9 cellular contexts compared by ENCODE assay signal in the genomic region with DNA sequence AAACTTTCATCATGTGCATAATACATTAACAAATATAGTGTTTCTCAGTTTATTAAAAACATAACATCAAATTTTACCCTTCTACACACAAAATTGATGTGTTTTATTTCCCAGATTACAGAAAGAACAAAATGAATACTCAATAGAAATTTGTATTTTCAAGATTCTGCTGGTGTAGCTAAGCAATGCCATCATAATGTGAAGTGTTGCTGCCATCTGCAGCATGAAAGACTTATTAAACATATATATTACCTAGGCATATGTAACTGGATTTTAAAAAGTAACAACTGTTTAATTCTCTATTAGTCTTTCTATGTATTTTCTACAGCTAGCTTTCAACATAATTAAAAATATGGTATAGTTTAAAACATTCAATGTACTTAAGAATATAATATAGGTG. TPM values are rescaled to one million over a fixed set of nuclear protein-coding genes. Genes with fewer than 3 reads are reported as not detected.
DNase-seq lines count a peak whose midpoint lies in the region; ATAC-seq, FAIRE-seq and TF ChIP-seq lines count a peak whose summit lies in the region.
"Had no signal": no experiment of that assay in that cellular context is flagged by ENCODE, and none has a peak within 500 bp of the region (broad histone marks: within the 10 kb centered on the region; RNA-seq: fewer than 3 reads in every experiment).

No MANE protein-coding gene starts in this region.

- TF ChIP-seq RAD21 in GM12878 (IDR thresholded peaks at IDR 0.05; ENCODE audit: insufficient read depth, low read depth, low read length) (peak; percentile 78), HepG2 (CRISPR knock-in tag; IDR thresholded peaks at IDR 0.05) (no peak)

- no peak overlapping the region for H3K9ac ChIP-seq in GM12878 (ENCODE audit: control insufficient read depth, insufficient read depth, low read length)
- no peak overlapping the region for H3K9ac ChIP-seq in HepG2 (ENCODE audit: insufficient read depth, low read depth, low read length)

- H3K36me3 ChIP-seq in GM12878 (ENCODE audit: control insufficient read depth in 2 of 2, insufficient read depth in 2 of 2, low read length in 1 of 2) (no peaks in the 10 kb centered on the region), HepG2 (replicated peaks in 1 of 2; ENCODE audit: control insufficient read depth in 1 of 2, insufficient read depth in 2 of 2, low read length in 2 of 2) (no peaks in the 10 kb centered on the region), vagina (no peaks in the 10 kb centered on the region)

- no peaks in the 10 kb centered on the region for H3K27me3 ChIP-seq in GM12878 (replicated peaks in 1 of 2; ENCODE audit: control insufficient read depth in 2 of 2, insufficient read depth in 2 of 2, low read length in 1 of 2)
- no peaks in the 10 kb centered on the region for H3K27me3 ChIP-seq in HepG2 (ENCODE audit: control insufficient read depth in 1 of 2, insufficient read depth in 2 of 2, low read length in 2 of 2)
- no peaks in the 10 kb centered on the region for H3K27me3 ChIP-seq in vagina

- H3K4me1 ChIP-seq in GM12878 (ENCODE audit: control insufficient read depth, insufficient read depth, low read length) (no peaks in the 10 kb centered on the region), HepG2 (ENCODE audit: insufficient read depth, low read length) (peaks cover 31% of the 10 kb centered on the region), vagina (no peaks in the 10 kb centered on the region)

- intact Hi-C loops in GM12878 (cut with micrococcal nuclease; ENCODE audit: unreplicated experiment) (loop anchor here (1.0 to 5.0 kb wide), 2 partner anchors 358 to 515 kb away; no protein-coding TSS in a partner anchor), HepG2 (cut with micrococcal nuclease; ENCODE audit: unreplicated experiment) (loop anchor here (1.0 to 5.0 kb wide), 5 partner anchors 75 to 510 kb away; no protein-coding TSS in a partner anchor), vagina (cut with DNase I) (no loop called here)

- in situ Hi-C loops in GM12878 (cut with MboI), result loop anchor here (5.0 to 25.0 kb wide), 2 partner anchors 360 to 515 kb away; no protein-coding TSS in a partner anchor
- in situ Hi-C loops in HepG2 (cut with HindIII; ENCODE audit: extremely low pct_ligation_motif_present, low pct_unique_long_range_greater_than_20kb), result loop anchor here (5.0 to 10.0 kb wide), 3 partner anchors 243 to 513 kb away; no protein-coding TSS in a partner anchor

- CTCF ChIA-PET in GM12878 (lab: Yijun Ruan, JAX), result interaction anchor here (0.6 to 2.5 kb wide), 18 partner anchors 9 to 801 kb away, joined by 3 to 57 read pairs (median 4); partner anchors contain the start of gene PLSCR1
- CTCF ChIA-PET in HepG2 (lab: Yijun Ruan, JAX; ENCODE audit: low intra/inter-chr PET ratio, low total read pairs), result interaction anchor here (0.7 to 1.9 kb wide), 4 partner anchors 251 to 512 kb away, joined by 3 to 8 read pairs (median 6); no protein-coding TSS in a partner anchor

- no peak overlapping the region for H3K27ac ChIP-seq in GM12878 (ENCODE audit: control insufficient read depth, insufficient read depth)
- no peak overlapping the region for H3K27ac ChIP-seq in HepG2 (ENCODE audit: extremely low read length, insufficient read depth, low read length)
- no peak overlapping the region for H3K27ac ChIP-seq in vagina
- H3K27ac ChIP-seq: HL-60 had no signal

- DNase-seq in stimulated activated naive CD4-positive, alpha-beta T cell (lab: John Stamatoyannopoulos, UW), result peak in 4 of 6 experiments; percentile 2 to 32 (median 22)
- no peak for DNase-seq in stimulated activated naive CD4-positive, alpha-beta T cell treated with Interleukin-2 at 50 U/mL for 16 hours (lab: John Stamatoyannopoulos, UW)
- DNase-seq in NCI-H460 (ENCODE audit: extremely low read depth, low read depth), result peak; percentile 39
- no peak for DNase-seq in GM12878 (ENCODE audit: low read depth, low spot score)
- DNase-seq in HepG2 (ENCODE audit: low spot score), result peak; percentile 39
- no peak for DNase-seq in vagina (ENCODE audit: extremely low spot score in 2 of 2)
- DNase-seq in urothelium cell line (ENCODE audit: low spot score), result no peak

- H3K79me2 ChIP-seq in GM12878 (ENCODE audit: control insufficient read depth, insufficient read depth, low read length) (no peaks in the 10 kb centered on the region), HepG2 (ENCODE audit: insufficient read depth, low read length) (no peaks in the 10 kb centered on the region)

- TF ChIP-seq POLR2A in GM12878 (IDR thresholded peaks at IDR 0.05; ENCODE audit: low read depth, low read length) (no peak), HepG2 (IDR thresholded peaks at IDR 0.05; ENCODE audit: insufficient read depth in 1 of 2, low read depth in 2 of 2, low read length in 2 of 2) (no peak), vagina (IDR thresholded peaks at IDR 0.05) (no peak)

- H2AFZ ChIP-seq in GM12878 (ENCODE audit: control insufficient read depth, low read depth, low read length), result no peak overlapping the region
- H2AFZ ChIP-seq in HepG2 (ENCODE audit: low read length), result no peak overlapping the region

- TF ChIP-seq CTCF in GM12878 (IDR thresholded peaks at IDR 0.05 in 2 of 3, conservative IDR thresholded peaks at IDR 0.05 in 1 of 3; ENCODE audit: control insufficient read depth in 2 of 3, extremely low read depth in 1 of 3, insufficient read depth in 1 of 3, low read depth in 3 of 3, low read length in 3 of 3) (peak; percentile 9 to 59 (median 19); a peak in 3 of 6 replicates), HepG2 (CRISPR knock-in tag; IDR thresholded peaks at IDR 0.05) (peak; percentile 59), vagina (IDR thresholded peaks at IDR 0.05) (peak in 2 of 3 experiments; percentile 41 to 43)

- no peaks in the 10 kb centered on the region; the same call in 2 of the 3 replicates for H3K9me3 ChIP-seq in GM12878 (replicated peaks; ENCODE audit: control insufficient read depth, insufficient read depth, low read length)
- peaks cover 9% of the 10 kb centered on the region for H3K9me3 ChIP-seq in HepG2 (ENCODE audit: low read length)
- no peaks in the 10 kb centered on the region for H3K9me3 ChIP-seq in vagina

- SMC1A ChIA-PET in GM12878 (lab: Charles Lee; ENCODE audit: uncharacterized antibody, unreplicated experiment), result interaction anchor here (0.8 to 2.1 kb wide), 11 partner anchors 21 to 513 kb away, joined by 3 to 14 read pairs (median 6); no protein-coding TSS in a partner anchor

- no peak overlapping the region for H3K4me2 ChIP-seq in GM12878 (ENCODE audit: control insufficient read depth, insufficient read depth)
- H3K4me2 ChIP-seq in HepG2 (ENCODE audit: low read depth, low read length), result no peak overlapping the region

- RAD21 ChIA-PET in GM12878 (lab: Charles Lee; ENCODE audit: unreplicated experiment), result interaction anchor here (0.6 to 2.0 kb wide), 9 partner anchors 43 to 802 kb away, joined by 3 to 26 read pairs (median 3); no protein-coding TSS in a partner anchor

- no peak for TF ChIP-seq EP300 in GM12878 (IDR thresholded peaks at IDR 0.05; ENCODE audit: borderline replicate concordance in 1 of 2, control insufficient read depth in 1 of 2, low read depth in 2 of 2, low read length in 2 of 2)
- TF ChIP-seq EP300 in HepG2 (IDR thresholded peaks at IDR 0.05; ENCODE audit: low read depth in 2 of 2, low read length in 2 of 2), result no peak
- no peak for TF ChIP-seq EP300 in HepG2 (CRISPR knock-in tag; IDR thresholded peaks at IDR 0.05; ENCODE audit: borderline replicate concordance)

- FAIRE-seq in GM12878 (lab: Jason Lieb, UNC) (peak; percentile 52), HepG2 (lab: Jason Lieb, UNC) (no peak), urothelium cell line (lab: Jason Lieb, UNC) (no peak)

- no TSS peak for BruUV-seq in GM12878 (replicated peaks; lab: Mats Ljungman, UMichigan)
- BruUV-seq in HepG2 (replicated peaks; lab: Mats Ljungman, UMichigan), result no TSS peak

- H3K4me3 ChIP-seq in GM12878 (no peak overlapping the region), HepG2 (replicated peaks in 1 of 3; ENCODE audit: insufficient read depth in 1 of 3, low read depth in 2 of 3, low read length in 3 of 3) (no peak overlapping the region), vagina (no peak overlapping the region)

- H4K20me1 ChIP-seq in GM12878 (ENCODE audit: control insufficient read depth, insufficient read depth), result no peaks in the 10 kb centered on the region
- H4K20me1 ChIP-seq in HepG2 (ENCODE audit: insufficient read depth, low read length), result no peaks in the 10 kb centered on the region

- ATAC-seq in HG02571 (IDR thresholded peaks at IDR 0.05; ENCODE audit: unreplicated experiment) (peak; percentile 55), GM12878 (peak; percentile 70), HepG2 (no peak)

- POLR2A ChIA-PET in GM12878 (lab: Charles Lee), result no interaction called here
- POLR2A ChIA-PET in HepG2 (lab: Yijun Ruan, JAX), result interaction anchor here (0.7 kb wide), 1 partner anchor 251 kb away, joined by 4 read pairs; no protein-coding TSS in a partner anchor

RNA-seq across cellular contexts. Expression of gene PLSCR5, which starts 27.5 kb away (rescaled TPM):
- total RNA-seq in NCI-H460 (2014; rRNA removed; shearing (Covaris generic)), result not detected in 2 replicates
- polyA plus RNA-seq in NCI-H460 (2014; cell fraction: nucleus; rRNA removed), result not detected in 2 replicates
- total RNA-seq in GM12878 (2013; cell fraction: nucleolus; rRNA removed), result not detected in 2 replicates
- total RNA-seq in GM12878 (2014; rRNA removed), result not detected in 2 replicates
- not detected in 2 replicates for total RNA-seq in GM12878 (2014; rRNA removed; fragmentation: Illumina TruSeq; extraction: Trizol)
- not detected in 2 replicates for total RNA-seq in GM12878 (2021)
- polyA plus RNA-seq in GM12878 (2011; ENCODE audit: low read depth), result not detected
- polyA plus RNA-seq in GM12878 (2011; rRNA removed), result not detected in 2 replicates
- not detected in 2 replicates for polyA plus RNA-seq in GM12878 (2011; cell fraction: cytosol; rRNA removed)
- polyA plus RNA-seq in GM12878 (2011; cell fraction: nucleus; rRNA removed), result not detected in 2 replicates
- not detected in 2 replicates for polyA plus RNA-seq in GM12878 (2012)
- not detected in 2 replicates for polyA plus RNA-seq in GM12878 (2014; fragmentation: Illumina TruSeq; extraction: Trizol)
- polyA plus RNA-seq in GM12878 (2014; fragmentation: Nextera tagmentation; extraction: Ambion mirVana), result not detected
- 0.06 TPM in 1 of 2 replicates, not detected in the other for polyA plus RNA-seq in GM12878 (2014; rRNA removed)
- not detected for polyA plus RNA-seq in GM12878 (2016; fragmentation: Nextera tagmentation; extraction: Ambion mirVana)
- polyA minus RNA-seq in GM12878 (2011; rRNA and poly(A)+ RNA removed), result not detected in 2 replicates
- not detected in 2 replicates for polyA minus RNA-seq in GM12878 (2011; cell fraction: cytosol; rRNA and poly(A)+ RNA removed)
- not detected in 2 replicates for polyA minus RNA-seq in GM12878 (2011; cell fraction: nucleus; rRNA and poly(A)+ RNA removed)
- not detected in 2 replicates for total RNA-seq in HepG2 (2016; rRNA removed; fragmentation: Illumina TruSeq; extraction: Trizol)
- total RNA-seq in HepG2 (2016; cell fraction: cytosol; rRNA removed; fragmentation: Illumina TruSeq; extraction: Trizol; ENCODE audit: low read depth), result not detected in 2 replicates
- not detected in 2 replicates for total RNA-seq in HepG2 (2016; cell fraction: insoluble cytoplasmic fraction; rRNA removed; fragmentation: Illumina TruSeq; extraction: Trizol)
- total RNA-seq in HepG2 (2016; cell fraction: membrane; rRNA removed; fragmentation: Illumina TruSeq; extraction: Trizol), result not detected in 2 replicates
- total RNA-seq in HepG2 (2016; cell fraction: nucleus; rRNA removed; fragmentation: Illumina TruSeq; extraction: Trizol), result not detected in 2 replicates
- 0.22 and 0.50 TPM in 2 replicates for polyA plus RNA-seq in HepG2 (2011; rRNA removed)
- polyA plus RNA-seq in HepG2 (2011; cell fraction: cytosol; rRNA removed), result 0.23 and 0.28 TPM in 2 replicates
- polyA plus RNA-seq in HepG2 (2011; cell fraction: nucleus; rRNA removed), result 0.08 and 0.14 TPM in 2 replicates
- polyA plus RNA-seq in HepG2 (2012), result 0.51 and 1.9 TPM in 2 replicates
- not detected in 2 replicates for polyA plus RNA-seq in HepG2 (2016; cell fraction: cytosol; fragmentation: Illumina TruSeq; extraction: Trizol; ENCODE audit: low read depth)
- not detected in 2 replicates for polyA plus RNA-seq in HepG2 (2016; cell fraction: insoluble cytoplasmic fraction; fragmentation: Illumina TruSeq; extraction: Trizol; ENCODE audit: low read depth)
- polyA plus RNA-seq in HepG2 (2016; cell fraction: membrane; fragmentation: Illumina TruSeq; extraction: Trizol; ENCODE audit: low read depth), result not detected in 2 replicates
- not detected in 2 replicates for polyA plus RNA-seq in HepG2 (2016; cell fraction: nucleus; fragmentation: Illumina TruSeq; extraction: Trizol; ENCODE audit: insufficient read depth, low read depth)
- polyA minus RNA-seq in HepG2 (2011; rRNA and poly(A)+ RNA removed; ENCODE audit: low replicate concordance), result 0.52 TPM in 1 of 2 replicates, not detected in the other
- polyA minus RNA-seq in HepG2 (2011; cell fraction: cytosol; rRNA and poly(A)+ RNA removed), result not detected in 2 replicates
- 0.39 and 0.62 TPM in 2 replicates for polyA minus RNA-seq in HepG2 (2011; cell fraction: nucleus; rRNA and poly(A)+ RNA removed)
- total RNA-seq in vagina, result not detected

RNA-seq across cellular contexts. Expression of gene PLSCR1, which starts 33.3 kb away (rescaled TPM):
- total RNA-seq in NCI-H460 (2014; rRNA removed; shearing (Covaris generic)), result 21.1 and 25.0 TPM in 2 replicates
- polyA plus RNA-seq in NCI-H460 (2014; cell fraction: nucleus; rRNA removed), result 30.4 and 57.3 TPM in 2 replicates
- 33.5 and 46.4 TPM in 2 replicates for total RNA-seq in GM12878 (2013; cell fraction: nucleolus; rRNA removed)
- total RNA-seq in GM12878 (2014; rRNA removed), result 37.6 and 46.2 TPM in 2 replicates
- 45.2 and 50.6 TPM in 2 replicates for total RNA-seq in GM12878 (2014; rRNA removed; fragmentation: Illumina TruSeq; extraction: Trizol)
- total RNA-seq in GM12878 (2021), result 40.5 and 42.1 TPM in 2 replicates
- polyA plus RNA-seq in GM12878 (2011; ENCODE audit: low read depth), result 16.3 TPM
- 77.8 and 89.8 TPM in 2 replicates for polyA plus RNA-seq in GM12878 (2011; rRNA removed)
- polyA plus RNA-seq in GM12878 (2011; cell fraction: cytosol; rRNA removed), result 66.3 and 88.2 TPM in 2 replicates
- polyA plus RNA-seq in GM12878 (2011; cell fraction: nucleus; rRNA removed), result 85.8 and 90.9 TPM in 2 replicates
- 23.7 and 29.2 TPM in 2 replicates for polyA plus RNA-seq in GM12878 (2012)
- 40.4 and 42.7 TPM in 2 replicates for polyA plus RNA-seq in GM12878 (2014; fragmentation: Illumina TruSeq; extraction: Trizol)
- 10 to 100 TPM; 40.2 to 60.3 TPM for polyA plus RNA-seq in GM12878 (2014; fragmentation: Nextera tagmentation; extraction: Ambion mirVana)
- 39.2 and 41.4 TPM in 2 replicates for polyA plus RNA-seq in GM12878 (2014; rRNA removed)
- 10 to 100 TPM; 35.4 to 36.8 TPM for polyA plus RNA-seq in GM12878 (2016; fragmentation: Nextera tagmentation; extraction: Ambion mirVana)
- 50.3 and 61.4 TPM in 2 replicates for polyA minus RNA-seq in GM12878 (2011; rRNA and poly(A)+ RNA removed)
- polyA minus RNA-seq in GM12878 (2011; cell fraction: cytosol; rRNA and poly(A)+ RNA removed), result 32.2 and 39.0 TPM in 2 replicates
- polyA minus RNA-seq in GM12878 (2011; cell fraction: nucleus; rRNA and poly(A)+ RNA removed), result 101 and 127 TPM in 2 replicates
- total RNA-seq in HepG2 (2016; rRNA removed; fragmentation: Illumina TruSeq; extraction: Trizol), result 34.1 and 44.3 TPM in 2 replicates
- 8.3 and 8.7 TPM in 2 replicates for total RNA-seq in HepG2 (2016; cell fraction: cytosol; rRNA removed; fragmentation: Illumina TruSeq; extraction: Trizol; ENCODE audit: low read depth)
- total RNA-seq in HepG2 (2016; cell fraction: insoluble cytoplasmic fraction; rRNA removed; fragmentation: Illumina TruSeq; extraction: Trizol), result 31.6 and 41.7 TPM in 2 replicates
- total RNA-seq in HepG2 (2016; cell fraction: membrane; rRNA removed; fragmentation: Illumina TruSeq; extraction: Trizol), result 13.6 and 15.2 TPM in 2 replicates
- total RNA-seq in HepG2 (2016; cell fraction: nucleus; rRNA removed; fragmentation: Illumina TruSeq; extraction: Trizol), result 28.8 and 32.0 TPM in 2 replicates
- polyA plus RNA-seq in HepG2 (2011; rRNA removed), result 25.0 and 33.8 TPM in 2 replicates
- polyA plus RNA-seq in HepG2 (2011; cell fraction: cytosol; rRNA removed), result 27.9 and 28.3 TPM in 2 replicates
- 27.5 and 28.3 TPM in 2 replicates for polyA plus RNA-seq in HepG2 (2011; cell fraction: nucleus; rRNA removed)
- 28.5 and 29.8 TPM in 2 replicates for polyA plus RNA-seq in HepG2 (2012)
- polyA plus RNA-seq in HepG2 (2016; cell fraction: cytosol; fragmentation: Illumina TruSeq; extraction: Trizol; ENCODE audit: low read depth), result 3.7 and 4.0 TPM in 2 replicates
- 43.4 and 44.5 TPM in 2 replicates for polyA plus RNA-seq in HepG2 (2016; cell fraction: insoluble cytoplasmic fraction; fragmentation: Illumina TruSeq; extraction: Trizol; ENCODE audit: low read depth)
- polyA plus RNA-seq in HepG2 (2016; cell fraction: membrane; fragmentation: Illumina TruSeq; extraction: Trizol; ENCODE audit: low read depth), result 7.9 and 8.7 TPM in 2 replicates
- 26.5 and 28.3 TPM in 2 replicates for polyA plus RNA-seq in HepG2 (2016; cell fraction: nucleus; fragmentation: Illumina TruSeq; extraction: Trizol; ENCODE audit: insufficient read depth, low read depth)
- 19.7 and 37.7 TPM in 2 replicates for polyA minus RNA-seq in HepG2 (2011; rRNA and poly(A)+ RNA removed; ENCODE audit: low replicate concordance)
- polyA minus RNA-seq in HepG2 (2011; cell fraction: cytosol; rRNA and poly(A)+ RNA removed), result 18.0 and 20.0 TPM in 2 replicates
- 134 and 140 TPM in 2 replicates for polyA minus RNA-seq in HepG2 (2011; cell fraction: nucleus; rRNA and poly(A)+ RNA removed)
- 78.1 TPM for total RNA-seq in vagina

Comparison
In these comparisons a context has a peak if more than half of its experiments do, and no peak if none do; other contexts are left out.
1. DNase-seq: peak in stimulated activated naive CD4-positive, alpha-beta T cell (4 of 6), NCI-H460 (single experiment) and HepG2 (single experiment); none in stimulated activated naive CD4-positive, alpha-beta T cell treated with Interleukin-2 at 50 U/mL for 16 hours (single experiment), GM12878 (single experiment), vagina (0 of 2) and urothelium cell line (single experiment).
2. Peak in every context shown above with its lines, with median percentiles within 50 percentile points of each other: CTCF ChIP-seq.